ENCODE assay signal across 21 cellular contexts in the genomic region with DNA sequence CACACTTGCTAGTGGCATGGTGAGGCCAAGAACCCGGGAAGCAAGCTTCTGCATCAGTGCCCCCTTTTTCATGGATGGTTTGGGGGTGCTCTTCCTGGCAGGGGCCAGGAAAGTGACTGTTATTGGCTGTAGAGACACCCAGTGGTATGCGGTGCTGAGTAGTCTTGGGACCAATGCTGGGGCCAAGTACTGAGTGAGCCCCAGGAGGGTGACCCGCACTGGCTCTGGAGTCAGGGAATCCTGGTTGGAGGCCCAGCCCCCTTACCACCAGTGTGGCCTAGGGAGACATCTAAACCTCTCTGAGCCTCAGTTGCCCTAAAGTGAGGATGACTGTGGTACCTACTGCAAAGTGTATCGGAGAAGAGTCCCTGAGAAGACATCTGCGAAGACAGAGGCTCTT. TPM values are rescaled to one million over a fixed set of nuclear protein-coding genes. Genes with fewer than 3 reads are reported as not detected.
DNase-seq lines count a peak whose midpoint lies in the region; ATAC-seq and TF ChIP-seq lines count a peak whose summit lies in the region.
"Had no signal": no experiment of that assay in that cellular context is flagged by ENCODE, and none has a peak within 500 bp of the region (broad histone marks: within the 10 kb centered on the region; RNA-seq: fewer than 3 reads in every experiment).

No MANE protein-coding gene starts in this region.

- peaks cover 16 to 69% (median 44%) of the 10 kb centered on the region in 3 donors for H3K4me1 ChIP-seq in esophagus squamous epithelium
- H3K4me1 ChIP-seq in naive thymus-derived CD4-positive, alpha-beta T cell (ENCODE audit: control insufficient read depth in 2 of 2, insufficient read depth in 2 of 2, low read length in 2 of 2): no peaks in the 10 kb centered on the region
- H3K4me1 ChIP-seq in thoracic aorta (ENCODE audit: control insufficient read depth in 1 of 2, low read depth in 2 of 2): peaks cover 80 to 96% of the 10 kb centered on the region in 2 donors

- no peaks in the 10 kb centered on the region for H3K36me3 ChIP-seq in esophagus squamous epithelium
- H3K36me3 ChIP-seq in naive thymus-derived CD4-positive, alpha-beta T cell (ENCODE audit: control insufficient read depth in 2 of 3, insufficient read depth in 3 of 3, low read length in 3 of 3): no peaks in the 10 kb centered on the region
- no peaks in the 10 kb centered on the region for H3K36me3 ChIP-seq in thoracic aorta
- H3K36me3 ChIP-seq: brain microvascular endothelial cell, SJSA1 had no signal

- H3K4me1 Mint-ChIP-seq in naive thymus-derived CD4-positive, alpha-beta T cell: no peaks in the 10 kb centered on the region
- H3K4me1 Mint-ChIP-seq: activated CD8-positive, alpha-beta memory T cell treated with anti-CD3 and anti-CD28 coated beads, Interleukin-2, amount 10 ng/mL, durations not matched to agents 7 days and 5 days; activated naive CD8-positive, alpha-beta T cell treated with anti-CD3 and anti-CD28 coated beads, Interleukin-2, amount 10 ng/mL, durations not matched to agents 7 days and 5 days; CD8-positive, alpha-beta memory T cell; natural killer cell; T-helper 17 cell had no signal

- H3K4me3 Mint-ChIP-seq in naive thymus-derived CD4-positive, alpha-beta T cell: no peak overlapping the region
- H3K4me3 Mint-ChIP-seq: activated CD8-positive, alpha-beta memory T cell treated with anti-CD3 and anti-CD28 coated beads, Interleukin-2, amount 10 ng/mL, durations not matched to agents 7 days and 5 days; activated naive CD8-positive, alpha-beta T cell treated with anti-CD3 and anti-CD28 coated beads, Interleukin-2, amount 10 ng/mL, durations not matched to agents 7 days and 5 days; CD8-positive, alpha-beta memory T cell; effector memory CD8-positive, alpha-beta T cell; natural killer cell; T-helper 17 cell had no signal

- TF ChIP-seq POLR2A in esophagus squamous epithelium (IDR thresholded peaks at IDR 0.05): no peak

- 68 to 78% methylated on average over 2 to 3 of the region's 5 CpGs for WGBS in esophagus squamous epithelium, 2 donors

- ATAC-seq in naive thymus-derived CD4-positive, alpha-beta T cell: peak; percentile 23
- ATAC-seq in thoracic aorta (ENCODE audit: insufficient number of reproducible peaks, low FRiP score, low read depth) (no peak), HG03460 (IDR thresholded peaks at IDR 0.05; ENCODE audit: unreplicated experiment) (no peak)
- ATAC-seq: activated CD8-positive, alpha-beta memory T cell treated with anti-CD3 and anti-CD28 coated beads, Interleukin-2, amount 10 ng/mL, durations not matched to agents 7 days and 5 days; effector memory CD8-positive, alpha-beta T cell; natural killer cell; T-helper 17 cell had no signal

- CTCF ChIA-PET in RWPE1 (lab: Yijun Ruan, JAX): interaction anchor here (0.6 to 1.3 kb wide), 3 partner anchors 20 to 101 kb away, joined by 3 to 4 read pairs (median 3); a partner anchor contains a TSS
- CTCF ChIA-PET in naive thymus-derived CD4-positive, alpha-beta T cell (lab: Charles Lee): no interaction called here

- no peak overlapping the region for H3K4me3 ChIP-seq in esophagus squamous epithelium
- H3K4me3 ChIP-seq in naive thymus-derived CD4-positive, alpha-beta T cell (ENCODE audit: low read length): no peak overlapping the region
- H3K4me3 ChIP-seq in thoracic aorta: no peak overlapping the region
- H3K4me3 ChIP-seq: SJSA1 had no signal

- no peaks in the 10 kb centered on the region for H3K9me3 ChIP-seq in esophagus squamous epithelium
- H3K9me3 ChIP-seq in naive thymus-derived CD4-positive, alpha-beta T cell (ENCODE audit: control insufficient read depth in 2 of 3, low read length in 3 of 3): no peaks in the 10 kb centered on the region
- no peaks in the 10 kb centered on the region for H3K9me3 ChIP-seq in thoracic aorta
- H3K9me3 ChIP-seq: SJSA1 had no signal

- H3K27me3 Mint-ChIP-seq in naive thymus-derived CD4-positive, alpha-beta T cell: no peaks in the 10 kb centered on the region
- H3K27me3 Mint-ChIP-seq: activated CD8-positive, alpha-beta memory T cell treated with anti-CD3 and anti-CD28 coated beads, Interleukin-2, amount 10 ng/mL, durations not matched to agents 7 days and 5 days; activated naive CD8-positive, alpha-beta T cell treated with anti-CD3 and anti-CD28 coated beads, Interleukin-2, amount 10 ng/mL, durations not matched to agents 7 days and 5 days had no signal

- no peak for TF ChIP-seq CTCF in RWPE1 (conservative IDR thresholded peaks at IDR 0.05; ENCODE audit: low read depth)
- no peak for TF ChIP-seq CTCF in esophagus squamous epithelium (IDR thresholded peaks at IDR 0.05)
- no peak for TF ChIP-seq CTCF in thoracic aorta (IDR thresholded peaks at IDR 0.05)

- DNase-seq in RWPE1 (ENCODE audit: low spot score) (no peak), esophagus squamous epithelium (lab: John Stamatoyannopoulos, UW) (no peak), thoracic aorta (ENCODE audit: low spot score) (no peak), nucleus accumbens (lab: John Stamatoyannopoulos, UW) (no peak)
- no peak for DNase-seq in naive thymus-derived CD4-positive, alpha-beta T cell
- DNase-seq in activated T-cell treated with anti-CD3 and anti-CD28 coated beads, Interleukin-2, amount 50 U/mL, for 1 hour: no peak
- no peak for DNase-seq in activated CD4-positive, alpha-beta T cell treated with anti-CD3 and anti-CD28 coated beads, Interleukin-2, amount 50 U/mL, for 48 hours
- DNase-seq: activated CD4-positive, alpha-beta T cell treated with anti-CD3 and anti-CD28 coated beads for 48 hours; activated CD8-positive, alpha-beta memory T cell treated with anti-CD3 and anti-CD28 coated beads, Interleukin-2, amount 10 ng/mL, durations not matched to agents 7 days and 5 days; activated effector memory CD4-positive, alpha-beta T cell treated with Interleukin-2 at 50 U/mL for 16 hours; activated naive CD8-positive, alpha-beta T cell treated with anti-CD3 and anti-CD28 coated beads, Interleukin-2, amount 10 ng/mL, durations not matched to agents 7 days and 5 days; brain microvascular endothelial cell; effector memory CD8-positive, alpha-beta T cell; MV-4-11; natural killer cell; NCI-H1930; NCI-H226; T-helper 17 cell had no signal

- H3K27me3 ChIP-seq in esophagus squamous epithelium (no peaks in the 10 kb centered on the region), thoracic aorta (replicated peaks; ENCODE audit: insufficient read depth) (no peaks in the 10 kb centered on the region)
- no peaks in the 10 kb centered on the region for H3K27me3 ChIP-seq in naive thymus-derived CD4-positive, alpha-beta T cell (ENCODE audit: control insufficient read depth in 2 of 2, insufficient read depth in 2 of 2, low read length in 2 of 2)
- H3K27me3 ChIP-seq: brain microvascular endothelial cell, SJSA1 had no signal

- no peaks in the 10 kb centered on the region for H3K36me3 Mint-ChIP-seq in naive thymus-derived CD4-positive, alpha-beta T cell
- H3K36me3 Mint-ChIP-seq: activated CD8-positive, alpha-beta memory T cell treated with anti-CD3 and anti-CD28 coated beads, Interleukin-2, amount 10 ng/mL, durations not matched to agents 7 days and 5 days; activated naive CD8-positive, alpha-beta T cell treated with anti-CD3 and anti-CD28 coated beads, Interleukin-2, amount 10 ng/mL, durations not matched to agents 7 days and 5 days; CD8-positive, alpha-beta memory T cell; natural killer cell had no signal

- H3K27ac ChIP-seq in RWPE1 (peak overlapping the region; percentile 81), esophagus squamous epithelium (peak overlapping the region in 3 of 4 donors; percentile 25 to 60 (median 46)), thoracic aorta (peak overlapping the region; percentile 94 to 99)
- no peak overlapping the region for H3K27ac ChIP-seq in naive thymus-derived CD4-positive, alpha-beta T cell (ENCODE audit: low read depth, low read length)
- H3K27ac ChIP-seq: brain microvascular endothelial cell had no signal

- intact Hi-C loops in esophagus squamous epithelium (cut with DNase I): no loop called here
- intact Hi-C loops in naive thymus-derived CD4-positive, alpha-beta T cell (cut with micrococcal nuclease): no loop called here

- no peak overlapping the region for H3K27ac Mint-ChIP-seq in naive thymus-derived CD4-positive, alpha-beta T cell
- H3K27ac Mint-ChIP-seq: activated CD8-positive, alpha-beta memory T cell treated with anti-CD3 and anti-CD28 coated beads, Interleukin-2, amount 10 ng/mL, durations not matched to agents 7 days and 5 days; activated naive CD8-positive, alpha-beta T cell treated with anti-CD3 and anti-CD28 coated beads, Interleukin-2, amount 10 ng/mL, durations not matched to agents 7 days and 5 days; CD8-positive, alpha-beta memory T cell; effector memory CD8-positive, alpha-beta T cell; natural killer cell; T-helper 17 cell had no signal

- POLR2A ChIA-PET in RWPE1 (lab: Yijun Ruan, JAX; ENCODE audit: low non-redundant PET): no interaction called here
- POLR2A ChIA-PET in naive thymus-derived CD4-positive, alpha-beta T cell (lab: Charles Lee): no interaction called here

- H3K9me3 Mint-ChIP-seq in naive thymus-derived CD4-positive, alpha-beta T cell: no peaks in the 10 kb centered on the region
- H3K9me3 Mint-ChIP-seq: activated naive CD8-positive, alpha-beta T cell treated with anti-CD3 and anti-CD28 coated beads, Interleukin-2, amount 10 ng/mL, durations not matched to agents 7 days and 5 days; CD8-positive, alpha-beta memory T cell; effector memory CD8-positive, alpha-beta T cell; natural killer cell had no signal

RNA-seq across cellular contexts. Expression of a gene that starts 41.2 kb away (rescaled TPM):
- total RNA-seq in esophagus squamous epithelium: 1 to 10 TPM; 2.5 to 8.8 (median 5.6) TPM
- under 1 TPM in 4 of 5 experiments, not detected in 1; 0.07 to 0.59 (median 0.12) TPM for total RNA-seq in naive thymus-derived CD4-positive, alpha-beta T cell
- not detected for polyA plus RNA-seq in naive thymus-derived CD4-positive, alpha-beta T cell
- 100 to 1,000 TPM; 191 to 226 TPM for total RNA-seq in thoracic aorta
- polyA plus RNA-seq: CD8-positive, alpha-beta memory T cell had no signal

Comparison
In these comparisons a context has a peak if more than half of its experiments do, and no peak if none do; other contexts are left out.
1. RNA of a gene that starts 41.2 kb away (total RNA-seq): 191 to 226 TPM in thoracic aorta; 2.5 to 8.8 TPM in esophagus squamous epithelium and 0.07 to 0.59 TPM in naive thymus-derived CD4-positive, alpha-beta T cell; every median in the first group is over 10 times any median in the second.